8 cellular contexts compared by ENCODE assay signal in the genomic region with DNA sequence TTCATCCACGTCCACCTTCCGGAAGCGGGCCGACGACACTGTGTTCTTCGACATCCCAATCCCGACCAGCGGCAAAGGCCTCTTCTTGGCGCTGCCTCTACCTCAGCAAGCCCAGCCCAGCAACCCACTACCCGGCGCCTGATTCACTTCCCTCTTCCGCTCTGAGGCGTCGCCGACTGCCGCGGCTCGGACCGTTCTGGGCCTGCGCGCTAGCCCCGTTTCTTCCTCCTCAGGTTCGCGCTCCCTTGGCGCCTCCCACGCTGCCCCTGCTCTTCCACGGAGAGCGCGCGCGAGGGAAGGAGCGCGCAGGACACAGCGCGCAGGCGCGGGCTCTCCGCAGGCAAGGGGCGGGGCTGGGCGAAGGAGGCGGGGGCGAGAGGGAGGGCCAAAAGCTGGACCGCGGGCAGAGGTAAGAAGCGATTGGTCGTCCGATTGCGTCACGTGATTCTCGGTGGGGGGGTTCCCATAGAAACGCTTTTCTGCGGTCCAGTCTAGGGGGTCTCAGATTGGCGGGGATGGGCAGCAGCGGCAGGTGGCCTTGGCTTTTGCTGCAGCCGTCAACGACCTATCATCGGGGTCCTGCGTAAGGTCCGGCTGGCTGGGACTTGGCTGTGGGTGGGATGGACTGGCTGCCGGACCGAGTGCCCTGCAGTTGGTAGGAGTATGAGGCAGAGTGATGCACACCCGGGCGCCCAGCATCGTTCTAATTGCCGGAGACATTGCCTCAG. TPM values are rescaled to one million over a fixed set of nuclear protein-coding genes. Genes with fewer than 3 reads are reported as not detected.
A peak's percentile ranks its signal among the peaks of the same experiment; 100 is the strongest.
DNase-seq lines count a peak whose midpoint lies in the region; ATAC-seq and TF ChIP-seq lines count a peak whose summit lies in the region.

Gene ARPC5 (minus strand): TSS at position 178 of the 728 bp plus-strand sequence. CDS start 124 bp downstream, at position 54.

- H3K4me1 ChIP-seq in liver (ENCODE audit: control insufficient read depth in 4 of 4, insufficient read depth in 4 of 4, low read length in 3 of 4): peaks cover 6 to 41% (median 35%) of the 10 kb centered on the region in 4 donors

- WGBS in liver: under 1% methylated on average over 65 of the region's 65 CpGs

- no peaks in the 10 kb centered on the region for H3K27me3 ChIP-seq in liver (ENCODE audit: control insufficient read depth in 4 of 4, insufficient read depth in 4 of 4, low read length in 3 of 4)

- no peaks in the 10 kb centered on the region for H3K9me3 ChIP-seq in liver (ENCODE audit: control insufficient read depth in 4 of 4, low read length in 3 of 4)

- H3K4me3 ChIP-seq in liver (ENCODE audit: low read depth in 1 of 3, low read length in 3 of 3): peak within 1 kb of the TSS; percentile 95 to 98 (median 97)

- TF ChIP-seq CTCF in liver (IDR thresholded peaks at IDR 0.05; ENCODE audit: low read depth, low read length, missing input control): no peak

- H3K9ac ChIP-seq in liver (ENCODE audit: low read depth in 1 of 2, low read length in 2 of 2): peak within 1 kb of the TSS; percentile 58 to 79

- TF ChIP-seq RAD21 in liver (IDR thresholded peaks at IDR 0.05): peak in 1 of 2 donors; percentile 20

- DNase-seq in C1 segment of cervical spinal cord (lab: John Stamatoyannopoulos, UW): peak; percentile 90 to 99 (median 96)
- peak; percentile 99 for DNase-seq in NCI-H82 (lab: John Stamatoyannopoulos, UW)
- DNase-seq in activated CD4-positive, alpha-beta T cell treated with anti-CD3 and anti-CD28 coated beads, Interleukin-2, amount 50 U/mL, for 48 hours: peak; percentile 98
- peak; percentile 93 to 99 for DNase-seq in dermis microvascular lymphatic vessel endothelial cell (ENCODE audit: low read depth in 2 of 2)
- DNase-seq in stimulated activated CD4-positive, alpha-beta T cell treated with anti-CD3 and anti-CD28 coated beads, Interleukin-4, amount 100 ng/mL, for 24 hours: peak; percentile 96

- peak; percentile 82 for ATAC-seq in GM19395 (IDR thresholded peaks at IDR 0.05; ENCODE audit: unreplicated experiment)
- peak; percentile 74 for ATAC-seq in HG03565 (IDR thresholded peaks at IDR 0.05; ENCODE audit: unreplicated experiment)

- H3K27ac ChIP-seq in liver (ENCODE audit: low read depth in 1 of 2, low read length in 2 of 2): peak within 1 kb of the TSS; percentile 85 to 90

- peaks cover 0 to 1% (median 0%) of the 10 kb centered on the region in 4 donors for H3K36me3 ChIP-seq in liver (ENCODE audit: control insufficient read depth in 4 of 4, insufficient read depth in 3 of 4, low read depth in 1 of 4, low read length in 3 of 4)

TF ChIP-seq in liver, 16 proteins besides CTCF, POLR2A, EP300 and RAD21:
- peak in 1 of 2 donors; percentile 47 for TF ChIP-seq JUND (IDR thresholded peaks at IDR 0.05)
- TF ChIP-seq SP1 (IDR thresholded peaks at IDR 0.05): peak; percentile 26
- TF ChIP-seq RXRA (IDR thresholded peaks at IDR 0.05): peak in 1 of 2 donors; percentile 21
- peak; percentile 70 for TF ChIP-seq ZBTB33 (IDR thresholded peaks at IDR 0.05)
- TF ChIP-seq TAF1 (conservative IDR thresholded peaks at IDR 0.05): peak; percentile 74
- no peak for TF ChIP-seq FOXA2 (IDR thresholded peaks at IDR 0.05)
- TF ChIP-seq HNF4G (IDR thresholded peaks at IDR 0.05): no peak
- peak; percentile 41 to 80 for TF ChIP-seq GABPA (IDR thresholded peaks at IDR 0.05 in 1 of 2, conservative IDR thresholded peaks at IDR 0.05 in 1 of 2)
- no peak for TF ChIP-seq NR2F2 (IDR thresholded peaks at IDR 0.05)
- peak; percentile 91 for TF ChIP-seq REST (IDR thresholded peaks at IDR 0.05)
- TF ChIP-seq YY1 (IDR thresholded peaks at IDR 0.05): peak; percentile 84
- peak; percentile 60 for TF ChIP-seq FOXA1 (IDR thresholded peaks at IDR 0.05)
- TF ChIP-seq, protein P1, sequence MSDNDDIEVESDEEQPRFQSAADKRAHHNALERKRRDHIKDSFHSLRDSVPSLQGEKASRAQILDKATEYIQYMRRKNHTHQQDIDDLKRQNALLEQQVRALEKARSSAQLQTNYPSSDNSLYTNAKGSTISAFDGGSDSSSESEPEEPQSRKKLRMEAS (IDR thresholded peaks at IDR 0.05): peak; percentile 74
- TF ChIP-seq, protein P2, sequence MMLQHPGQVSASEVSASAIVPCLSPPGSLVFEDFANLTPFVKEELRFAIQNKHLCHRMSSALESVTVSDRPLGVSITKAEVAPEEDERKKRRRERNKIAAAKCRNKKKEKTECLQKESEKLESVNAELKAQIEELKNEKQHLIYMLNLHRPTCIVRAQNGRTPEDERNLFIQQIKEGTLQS (IDR thresholded peaks at IDR 0.05): no peak
- peak; percentile 86 to 96 for TF ChIP-seq EGR1 (IDR thresholded peaks at IDR 0.05; ENCODE audit: low read depth in 2 of 2)
- TF ChIP-seq HNF4A (conservative IDR thresholded peaks at IDR 0.05): no peak

RNA-seq across cellular contexts. Expression of gene ARPC5, which starts in this region (rescaled TPM):
- 64.6 and 109 TPM in 2 replicates for total RNA-seq in dermis microvascular lymphatic vessel endothelial cell
- total RNA-seq in liver: 10 to 100 TPM; 34.9 to 60.1 TPM
- polyA plus RNA-seq in liver: 10 to 100 TPM; 48.5 to 67.0 TPM

Comparison
In these comparisons a context has a peak if more than half of its experiments do, and no peak if none do; other contexts are left out.
1. Peak in every context shown above with its lines: DNase-seq, ATAC-seq, H3K4me3 ChIP-seq and H3K27ac ChIP-seq.